11 cellular contexts compared by ENCODE assay signal in genomic region chr12:108700833-108701450, GRCh38. TPM values are rescaled to one million over a fixed set of nuclear protein-coding genes. Genes with fewer than 3 reads are reported as not detected.
DNase-seq lines count a peak whose midpoint lies in the region; ATAC-seq and TF ChIP-seq lines count a peak whose summit lies in the region.
"Had no signal": no experiment of that assay in that cellular context is flagged by ENCODE, and none has a peak within 500 bp of the region (broad histone marks: within the 10 kb centered on the region; RNA-seq: fewer than 3 reads in every experiment).

No MANE protein-coding gene starts in this region.

- no peaks in the 10 kb centered on the region for H3K27me3 ChIP-seq in upper lobe of left lung

- no peaks in the 10 kb centered on the region for H3K27me3 Mint-ChIP-seq in nephron progenitor cell (ENCODE audit: low read depth, poor library complexity)

- H3K4me3 ChIP-seq in upper lobe of left lung: no peak overlapping the region

- H3K9me3 Mint-ChIP-seq in nephron progenitor cell: no peaks in the 10 kb centered on the region

- H3K4me1 Mint-ChIP-seq in nephron progenitor cell: peaks cover 62% of the 10 kb centered on the region

- H3K4me1 ChIP-seq in upper lobe of left lung: peaks cover 15 to 47% (median 26%) of the 10 kb centered on the region in 4 donors

- H3K27ac Mint-ChIP-seq in nephron progenitor cell: peak overlapping the region; percentile 89

- DNase-seq in NCI-H2107 treated with DMSO at 0.1 percent for 48 hours (lab: John Stamatoyannopoulos, UW; ENCODE audit: unreplicated experiment) (peak; percentile 68), NCI-H2107 (lab: John Stamatoyannopoulos, UW) (no peak), epithelial cell of prostate (ENCODE audit: low read depth, low spot score) (peak; percentile 60), nephron progenitor cell (no peak), upper lobe of left lung (no peak), NCI-H1694 treated with DMSO at 0.1 percent for 48 hours (lab: John Stamatoyannopoulos, UW) (no peak)
- DNase-seq in central memory CD4-positive, alpha-beta T cell: no peak
- DNase-seq: DND-41, kidney had no signal

- ATAC-seq in upper lobe of left lung (ENCODE audit: low FRiP score in 2 of 2): peak in 1 of 2 donors; percentile 19
- no peak for ATAC-seq in HG02588 (IDR thresholded peaks at IDR 0.05; ENCODE audit: unreplicated experiment)
- ATAC-seq: HepG2 had no signal

- TF ChIP-seq POLR2A in upper lobe of left lung (IDR thresholded peaks at IDR 0.05): no peak

- H3K27ac ChIP-seq in epithelial cell of prostate (peak overlapping the region; percentile 80), upper lobe of left lung (peak overlapping the region in 3 of 4 donors; percentile 10 to 59 (median 57))

- TF ChIP-seq EP300 in upper lobe of left lung (IDR thresholded peaks at IDR 0.05): no peak

- TF ChIP-seq CTCF in nephron progenitor cell (IDR thresholded peaks at IDR 0.05): no peak
- no peak for TF ChIP-seq CTCF in upper lobe of left lung (IDR thresholded peaks at IDR 0.05)

- no peak overlapping the region for H3K4me3 Mint-ChIP-seq in nephron progenitor cell

- H3K9me3 ChIP-seq in upper lobe of left lung: no peaks in the 10 kb centered on the region

- peaks cover 53% of the 10 kb centered on the region for H3K36me3 Mint-ChIP-seq in nephron progenitor cell (ENCODE audit: low read depth)

- WGBS in upper lobe of left lung, 2 donors: 66 to 69% methylated on average over 10 of the region's 10 CpGs

- H3K36me3 ChIP-seq in upper lobe of left lung: peaks cover 4 to 32% (median 7%) of the 10 kb centered on the region in 4 donors

RNA-seq across cellular contexts. Expression of gene CORO1C, which starts 30.4 kb away (rescaled TPM):
- total RNA-seq in upper lobe of left lung: 100 to 1,000 TPM; 154 to 297 (median 223) TPM

Comparison
In these comparisons a context has a peak if more than half of its experiments do, and no peak if none do; other contexts are left out.
1. DNase-seq: peak in NCI-H2107 treated with DMSO at 0.1 percent for 48 hours (single experiment) and epithelial cell of prostate (single experiment); none in NCI-H2107 (single experiment), nephron progenitor cell (single experiment), upper lobe of left lung (0 of 2), central memory CD4-positive, alpha-beta T cell (single experiment) and NCI-H1694 treated with DMSO at 0.1 percent for 48 hours (single experiment).